In genomic region chr20:63850689-63851547, GRCh38 we compare ENCODE assay signal across 11 cellular contexts. TPM values are rescaled to one million over a fixed set of nuclear protein-coding genes. Genes with fewer than 3 reads are reported as not detected.
DNase-seq lines count a peak whose midpoint lies in the region; ATAC-seq lines count a peak whose summit lies in the region.
"Had no signal": no experiment of that assay in that cellular context is flagged by ENCODE, and none has a peak within 500 bp of the region (broad histone marks: within the 10 kb centered on the region; RNA-seq: fewer than 3 reads in every experiment).

No MANE protein-coding gene starts in this region.

- no peaks in the 10 kb centered on the region for H3K9me3 Mint-ChIP-seq in activated CD4-positive, alpha-beta memory T cell treated with anti-CD3 and anti-CD28 coated beads for 36 hours

- peaks cover 28% of the 10 kb centered on the region for H3K27me3 Mint-ChIP-seq in activated CD4-positive, alpha-beta memory T cell treated with anti-CD3 and anti-CD28 coated beads for 36 hours

- ATAC-seq in HG02759 (IDR thresholded peaks at IDR 0.05; ENCODE audit: unreplicated experiment): peak; percentile 79
- no peak for ATAC-seq in left colon

- POLR2A ChIA-PET in activated CD4-positive, alpha-beta memory T cell treated with anti-CD3 and anti-CD28 coated beads for 36 hours (lab: Charles Lee): interaction anchor here (0.7 kb wide), 1 partner anchor 14 kb away, joined by 3 read pairs; the partner anchor contains the start of gene TPD52L2

- intact Hi-C loops in activated CD4-positive, alpha-beta memory T cell treated with anti-CD3 and anti-CD28 coated beads for 36 hours (cut with micrococcal nuclease): loop anchor here (2.0 kb wide), 1 partner anchor 14 kb away; the partner anchor contains the start of gene TPD52L2
- intact Hi-C loops in left colon (cut with DNase I, micrococcal nuclease): no loop called here

- DNase-seq in activated CD4-positive, alpha-beta T cell treated with anti-CD3 and anti-CD28 coated beads for 24 hours (ENCODE audit: low read depth in 2 of 2): peak; percentile 35 to 46
- DNase-seq in activated CD4-positive, alpha-beta T cell treated with anti-CD3 and anti-CD28 coated beads for 1 hour: no peak
- DNase-seq in activated CD4-positive, alpha-beta memory T cell treated with anti-CD3 and anti-CD28 coated beads for 36 hours: peak; percentile 86
- peak; percentile 29 to 63 (median 43) for DNase-seq in stimulated activated CD4-positive, alpha-beta T cell treated with anti-CD3 and anti-CD28 coated beads, TNF-alpha, amount 100 ng/mL, for 24 hours (ENCODE audit: low read depth in 3 of 3)
- DNase-seq in HuH-7.5 (ENCODE audit: low spot score) (no peak), left colon (no peak), islet precursor cell (no peak)
- DNase-seq: ACHN, WERI-Rb-1 had no signal

- peaks cover 16% of the 10 kb centered on the region for H3K4me1 Mint-ChIP-seq in activated CD4-positive, alpha-beta memory T cell treated with anti-CD3 and anti-CD28 coated beads for 36 hours (ENCODE audit: low read depth)

- CTCF ChIA-PET in activated CD4-positive, alpha-beta memory T cell treated with anti-CD3 and anti-CD28 coated beads for 36 hours (lab: Charles Lee): interaction anchor here (0.6 to 2.0 kb wide), 3 partner anchors 14 to 65 kb away, joined by 3 to 6 read pairs (median 5); partner anchors contain the start of gene TPD52L2

- H3K27ac Mint-ChIP-seq in activated CD4-positive, alpha-beta memory T cell treated with anti-CD3 and anti-CD28 coated beads for 36 hours: no peak overlapping the region

- no peak overlapping the region for H3K4me3 Mint-ChIP-seq in activated CD4-positive, alpha-beta memory T cell treated with anti-CD3 and anti-CD28 coated beads for 36 hours

- no peaks in the 10 kb centered on the region for H3K36me3 Mint-ChIP-seq in activated CD4-positive, alpha-beta memory T cell treated with anti-CD3 and anti-CD28 coated beads for 36 hours

RNA-seq across cellular contexts. Expression of gene ABHD16B, which starts 10.4 kb away (rescaled TPM):
- not detected for total RNA-seq in activated CD4-positive, alpha-beta memory T cell treated with anti-CD3 and anti-CD28 coated beads for 36 hours
- not detected for total RNA-seq in left colon
- total RNA-seq: fibroblast of villous mesenchyme had no signal

RNA-seq across cellular contexts. Expression of gene TPD52L2, which starts 14.2 kb away (rescaled TPM):
- 10 to 100 TPM; 67.8 to 70.8 TPM for total RNA-seq in activated CD4-positive, alpha-beta memory T cell treated with anti-CD3 and anti-CD28 coated beads for 36 hours
- total RNA-seq in left colon: 10 to 100 TPM; 49.5 to 58.5 TPM

RNA-seq across cellular contexts. Expression of gene ZBTB46, which starts 19.9 kb away (rescaled TPM):
- 1 to 10 TPM; 4.6 to 5.5 TPM for total RNA-seq in activated CD4-positive, alpha-beta memory T cell treated with anti-CD3 and anti-CD28 coated beads for 36 hours
- 1 to 10 TPM; 3.0 to 5.6 TPM for total RNA-seq in left colon

RNA-seq across cellular contexts. Expression of gene DNAJC5, which starts 44.0 kb away (rescaled TPM):
- total RNA-seq in activated CD4-positive, alpha-beta memory T cell treated with anti-CD3 and anti-CD28 coated beads for 36 hours: 10 to 100 TPM; 33.7 to 33.8 TPM
- 10 to 100 TPM; 55.3 to 79.4 TPM for total RNA-seq in left colon

Comparison
In these comparisons a context has a peak if more than half of its experiments do, and no peak if none do; other contexts are left out.
1. DNase-seq: peak in activated CD4-positive, alpha-beta T cell treated with anti-CD3 and anti-CD28 coated beads for 24 hours (2 of 2), activated CD4-positive, alpha-beta memory T cell treated with anti-CD3 and anti-CD28 coated beads for 36 hours (single experiment) and stimulated activated CD4-positive, alpha-beta T cell treated with anti-CD3 and anti-CD28 coated beads, TNF-alpha, amount 100 ng/mL, for 24 hours (3 of 3); none in activated CD4-positive, alpha-beta T cell treated with anti-CD3 and anti-CD28 coated beads for 1 hour (single experiment), HuH-7.5 (single experiment), left colon (0 of 2) and islet precursor cell (single experiment).